Comparison of ENCODE assay signal across 18 cellular contexts in genomic region chr5:173941758-173942401, GRCh38. TPM values are rescaled to one million over a fixed set of nuclear protein-coding genes. Genes with fewer than 3 reads are reported as not detected.
DNase-seq lines count a peak whose midpoint lies in the region; ATAC-seq, FAIRE-seq and TF ChIP-seq lines count a peak whose summit lies in the region.
"Had no signal": no experiment of that assay in that cellular context is flagged by ENCODE, and none has a peak within 500 bp of the region (broad histone marks: within the 10 kb centered on the region; RNA-seq: fewer than 3 reads in every experiment).

No MANE protein-coding gene starts in this region.

- intact Hi-C loops in K562 (cut with micrococcal nuclease): no loop called here
- intact Hi-C loops in esophagus muscularis mucosa (cut with DNase I): no loop called here

- no peak overlapping the region for H3K9ac ChIP-seq in K562 (ENCODE audit: insufficient read depth in 1 of 2, low read depth in 2 of 2, low read length in 2 of 2)
- H3K9ac ChIP-seq in skeletal muscle tissue (ENCODE audit: low read depth in 1 of 3, low read length in 3 of 3): peak overlapping the region in 1 of 3 donors; percentile 16
- no peak overlapping the region for H3K9ac ChIP-seq in SK-N-SH

- WGBS in K562 (ENCODE audit: insufficient coverage, low coverage, missing lambda C conversion rate): 80% methylated on average over 7 of the region's 9 CpGs
- whole genome bisulfite sequencing in esophagus muscularis mucosa: 90% methylated on average over 9 of the region's 9 CpGs
- 86 to 87% methylated on average over 9 of the region's 9 CpGs for WGBS in tibial nerve, 2 donors
- WGBS in SK-N-SH (ENCODE audit: low lambda C conversion rate): 84% methylated on average over 9 of the region's 9 CpGs

- TF ChIP-seq RAD21 in K562 (CRISPR knock-in tag; conservative IDR thresholded peaks at IDR 0.05 in 1 of 2, IDR thresholded peaks at IDR 0.05 in 1 of 2) (no peak), SK-N-SH (IDR thresholded peaks at IDR 0.05; ENCODE audit: low read length) (no peak)

- POLR2A ChIA-PET in HEK293 (lab: Yijun Ruan, JAX): no interaction called here
- POLR2A ChIA-PET in K562 (lab: Yijun Ruan, JAX): interaction anchor here (0.7 to 1.3 kb wide), 3 partner anchors 21 to 297 kb away, joined by 3 to 4 read pairs (median 3); no protein-coding TSS in a partner anchor
- POLR2A ChIA-PET in SK-N-SH (lab: Yijun Ruan, JAX): no interaction called here

- BruUV-seq in K562 (replicated peaks; lab: Mats Ljungman, UMichigan): no TSS peak

- peaks cover 0 to 21% of the 10 kb centered on the region in 2 experiments; a peak in 1 of 3 replicates for H3K36me3 ChIP-seq in HEK293 (ENCODE audit: control insufficient read depth in 2 of 2, insufficient read depth in 1 of 2, low read length in 2 of 2)
- peaks cover 30% of the 10 kb centered on the region for H3K36me3 ChIP-seq in K562 (ENCODE audit: control insufficient read depth, insufficient read depth, low read length)
- H3K36me3 ChIP-seq in skeletal muscle tissue (ENCODE audit: control insufficient read depth in 3 of 3, insufficient read depth in 3 of 3, low read length in 3 of 3): peaks cover 11 to 21% (median 17%) of the 10 kb centered on the region in 3 donors
- peaks cover 11 to 25% (median 22%) of the 10 kb centered on the region in 4 donors for H3K36me3 ChIP-seq in esophagus muscularis mucosa
- H3K36me3 ChIP-seq in tibial nerve: peaks cover 0 to 23% (median 14%) of the 10 kb centered on the region in 3 donors
- peaks cover 12 to 23% of the 10 kb centered on the region in 2 experiments for H3K36me3 ChIP-seq in SK-N-SH (replicated peaks in 1 of 2; ENCODE audit: control insufficient read depth in 1 of 2, insufficient read depth in 2 of 2, low read length in 1 of 2)

- no peaks in the 10 kb centered on the region for H3F3A ChIP-seq in SK-N-SH (replicated peaks; ENCODE audit: insufficient read depth)

- H3K9me2 ChIP-seq in SK-N-SH: no peaks in the 10 kb centered on the region

- H3K9me1 ChIP-seq in K562 (ENCODE audit: control insufficient read depth, insufficient read depth, low read length): no peaks in the 10 kb centered on the region

- CTCF ChIA-PET in HEK293 (lab: Yijun Ruan, JAX): interaction anchor here (0.6 to 4.1 kb wide), 6 partner anchors 17 to 385 kb away, joined by 3 to 22 read pairs (median 4); no protein-coding TSS in a partner anchor
- CTCF ChIA-PET in K562 (lab: Yijun Ruan, JAX; ENCODE audit: low intra/inter-chr PET ratio): no interaction called here
- CTCF ChIA-PET in SK-N-SH (lab: Yijun Ruan, JAX): interaction anchor here (1.5 to 2.7 kb wide), 3 partner anchors 9 to 21 kb away, joined by 4 to 13 read pairs (median 9); no protein-coding TSS in a partner anchor

- H2AFZ ChIP-seq in K562 (ENCODE audit: low read depth, low read length) (no peak overlapping the region), SK-N-SH (ENCODE audit: low read depth) (no peak overlapping the region)

- no peak for TF ChIP-seq CTCF in HEK293 (tag by site-specific recombination; IDR thresholded peaks at IDR 0.05)
- TF ChIP-seq CTCF in K562 (IDR thresholded peaks at IDR 0.05 in 2 of 3, conservative IDR thresholded peaks at IDR 0.05 in 1 of 3; ENCODE audit: insufficient read depth in 2 of 3, low read depth in 1 of 3, low read length in 3 of 3): no peak
- TF ChIP-seq CTCF in esophagus muscularis mucosa (IDR thresholded peaks at IDR 0.05): no peak
- TF ChIP-seq CTCF in tibial nerve (IDR thresholded peaks at IDR 0.05): no peak
- no peak for TF ChIP-seq CTCF in SK-N-SH (IDR thresholded peaks at IDR 0.05)

- ATAC-seq in K562 (peak; percentile 38), HG03108 (IDR thresholded peaks at IDR 0.05; ENCODE audit: unreplicated experiment) (no peak)
- ATAC-seq: activated T-cell treated with anti-CD3 and anti-CD28 coated beads, Interleukin-2, amount 50 U/mL, for 4 hours; sciatic nerve had no signal

- in situ Hi-C loops in K562 (cut with MboI): no loop called here

- H3K27me3 ChIP-seq in K562 (ENCODE audit: control insufficient read depth in 2 of 2, insufficient read depth in 2 of 2, low read length in 2 of 2) (no peaks in the 10 kb centered on the region), skeletal muscle tissue (ENCODE audit: control insufficient read depth in 3 of 3, insufficient read depth in 3 of 3, low read length in 3 of 3) (no peaks in the 10 kb centered on the region), esophagus muscularis mucosa (no peaks in the 10 kb centered on the region), tibial nerve (no peaks in the 10 kb centered on the region), SK-N-SH (ENCODE audit: insufficient read depth) (no peaks in the 10 kb centered on the region)

- no peak for TF ChIP-seq POLR2A in K562 (conservative IDR thresholded peaks at IDR 0.05)
- no peak for TF ChIP-seq POLR2A in esophagus muscularis mucosa (IDR thresholded peaks at IDR 0.05; ENCODE audit: low read depth)
- TF ChIP-seq POLR2A in tibial nerve (IDR thresholded peaks at IDR 0.05): no peak

- no peaks in the 10 kb centered on the region for H4K20me1 ChIP-seq in K562 (replicated peaks; ENCODE audit: control insufficient read depth, insufficient read depth, low read length)
- no peaks in the 10 kb centered on the region for H4K20me1 ChIP-seq in SK-N-SH (ENCODE audit: insufficient read depth)

- H3K4me2 ChIP-seq in K562 (ENCODE audit: insufficient read depth, low read length) (no peak overlapping the region), SK-N-SH (no peak overlapping the region)

- peaks cover 21% of the 10 kb centered on the region; the same call in 1 of the 2 replicates for H3K4me1 ChIP-seq in HEK293 (ENCODE audit: control insufficient read depth, insufficient read depth, low read length)
- H3K4me1 ChIP-seq in K562 (replicated peaks in 1 of 2; ENCODE audit: control insufficient read depth in 2 of 2, insufficient read depth in 2 of 2, low read length in 2 of 2): no peaks in the 10 kb centered on the region
- H3K4me1 ChIP-seq in skeletal muscle tissue (ENCODE audit: control insufficient read depth in 3 of 3, insufficient read depth in 3 of 3, low read length in 3 of 3): peaks cover 13 to 19% (median 18%) of the 10 kb centered on the region in 3 donors
- peaks cover 24 to 38% (median 34%) of the 10 kb centered on the region in 4 donors for H3K4me1 ChIP-seq in esophagus muscularis mucosa
- H3K4me1 ChIP-seq in tibial nerve: peaks cover 0 to 16% (median 0%) of the 10 kb centered on the region in 4 donors
- H3K4me1 ChIP-seq in SK-N-SH (ENCODE audit: control insufficient read depth in 1 of 2, insufficient read depth in 2 of 2, low read depth in 1 of 2, low read length in 1 of 2): no peaks in the 10 kb centered on the region

- no peak for TF ChIP-seq EP300 in K562 (IDR thresholded peaks at IDR 0.05; ENCODE audit: low read length)
- TF ChIP-seq EP300 in esophagus muscularis mucosa (IDR thresholded peaks at IDR 0.05): no peak
- no peak for TF ChIP-seq EP300 in tibial nerve (IDR thresholded peaks at IDR 0.05)
- TF ChIP-seq EP300 in SK-N-SH (IDR thresholded peaks at IDR 0.05; ENCODE audit: borderline replicate concordance in 1 of 2, low read depth in 1 of 2, low read length in 1 of 2): no peak

- no peaks in the 10 kb centered on the region for H3K9me3 ChIP-seq in HEK293 (ENCODE audit: control insufficient read depth, insufficient read depth, low read depth, low read length)
- H3K9me3 ChIP-seq in K562 (replicated peaks; ENCODE audit: control insufficient read depth, insufficient read depth, low read depth, low read length): no peaks in the 10 kb centered on the region
- no peaks in the 10 kb centered on the region for H3K9me3 ChIP-seq in skeletal muscle tissue (ENCODE audit: control insufficient read depth in 3 of 3, low read length in 3 of 3)
- H3K9me3 ChIP-seq in esophagus muscularis mucosa: no peaks in the 10 kb centered on the region
- no peaks in the 10 kb centered on the region for H3K9me3 ChIP-seq in tibial nerve
- no peaks in the 10 kb centered on the region for H3K9me3 ChIP-seq in SK-N-SH

- H3K4me3 ChIP-seq in HEK293 (ENCODE audit: low read depth, low read length) (no peak overlapping the region), K562 (no peak overlapping the region), skeletal muscle tissue (ENCODE audit: low read length in 3 of 3) (no peak overlapping the region), esophagus muscularis mucosa (no peak overlapping the region), tibial nerve (no peak overlapping the region), SK-N-SH (ENCODE audit: low read depth in 2 of 2, low read length in 1 of 2) (no peak overlapping the region)

- H3K27ac ChIP-seq in HEK293 (ENCODE audit: extremely low read depth, low read depth, low read length): no peak overlapping the region
- H3K27ac ChIP-seq in K562 (ENCODE audit: extremely low read depth, low read depth, low read length): no peak overlapping the region
- peak overlapping the region; percentile 59 for H3K27ac ChIP-seq in skeletal muscle tissue (ENCODE audit: low read depth, low read length)
- H3K27ac ChIP-seq in esophagus muscularis mucosa (replicated peaks in 1 of 4): no peak overlapping the region
- peak overlapping the region in 1 of 4 donors; percentile 10 for H3K27ac ChIP-seq in tibial nerve
- no peak overlapping the region for H3K27ac ChIP-seq in SK-N-SH (ENCODE audit: low read depth in 2 of 2, low read length in 1 of 2)

- no peak for FAIRE-seq in K562 (lab: Jason Lieb, UNC)

- H3K79me2 ChIP-seq in K562 (ENCODE audit: control insufficient read depth, insufficient read depth, low read length): no peaks in the 10 kb centered on the region
- H3K79me2 ChIP-seq in SK-N-SH (ENCODE audit: insufficient read depth): peaks cover 8% of the 10 kb centered on the region

- DNase-seq in K562 (ENCODE audit: extremely low read depth in 1 of 4, low spot score in 3 of 4) (no peak), kidney glomerular epithelial cell (lab: John Stamatoyannopoulos, UW) (peak; percentile 6), esophagus muscularis mucosa (ENCODE audit: extremely low spot score) (no peak), tibial nerve (ENCODE audit: low spot score in 2 of 2) (no peak), SK-N-SH (no peak)
- DNase-seq: activated CD4-positive, alpha-beta T cell treated with anti-CD3 and anti-CD28 coated beads for 48 hours; activated T-cell treated with anti-CD3 and anti-CD28 coated beads, Interleukin-2, amount 50 U/mL, for 4 hours; CD8-positive, alpha-beta memory T cell; effector CD8-positive, alpha-beta T cell; NCI-H2171 treated with DMSO at 0.1 percent for 48 hours; T-helper 1 cell had no signal

RNA-seq across cellular contexts. Expression of gene C5orf47, which starts 47.1 kb away (rescaled TPM):
- total RNA-seq in K562 (2011; cell fraction: chromatin; rRNA removed; ENCODE audit: low replicate concordance): not detected in 2 replicates
- total RNA-seq in K562 (2011; cell fraction: nucleolus; rRNA removed): not detected in 2 replicates
- total RNA-seq in K562 (2011; cell fraction: nucleoplasm; rRNA removed): 0.23 TPM in 1 of 2 replicates, not detected in the other
- total RNA-seq in K562 (2014; rRNA removed) (not detected in 2 replicates), K562 (2014; rRNA removed; fragmentation: Illumina TruSeq; extraction: Trizol) (not detected in 2 replicates), K562 (2015; rRNA removed; fragmentation: Illumina TruSeq; extraction: Trizol) (not detected in 2 replicates), K562 (2021) (not detected in 2 replicates), skeletal muscle tissue (not detected), esophagus muscularis mucosa (not detected), tibial nerve (not detected)
- polyA plus RNA-seq in K562 (2011; rRNA removed) (not detected in 2 replicates), K562 (2014; fragmentation: Illumina TruSeq; extraction: Trizol) (not detected in 2 replicates), K562 (2014; fragmentation: Nextera tagmentation; extraction: Ambion mirVana) (under 1 TPM in 1 of 2 experiments, not detected in 1; 0.08 TPM), K562 (2014; rRNA removed) (not detected in 2 replicates), SK-N-SH (2012; rRNA removed) (not detected in 2 replicates)
- polyA plus RNA-seq in K562 (2011; cell fraction: cytosol; rRNA removed): not detected in 2 replicates
- not detected in 2 replicates for polyA plus RNA-seq in K562 (2011; cell fraction: nucleus; rRNA removed)
- polyA plus RNA-seq in K562 (2012): 0.06 TPM in 1 of 2 replicates, not detected in the other
- not detected in 2 replicates for polyA minus RNA-seq in K562 (2011; rRNA and poly(A)+ RNA removed)
- not detected in 2 replicates for polyA minus RNA-seq in K562 (2011; cell fraction: cytosol; rRNA and poly(A)+ RNA removed)
- not detected in 2 replicates for polyA minus RNA-seq in K562 (2011; cell fraction: nucleus; rRNA and poly(A)+ RNA removed)
- not detected in 2 replicates for polyA plus RNA-seq in SK-N-SH (2012; cell fraction: cytosol; rRNA removed)
- not detected in 2 replicates for polyA plus RNA-seq in SK-N-SH (2012; cell fraction: nucleus; rRNA removed)
- total RNA-seq: activated T-cell treated with anti-CD3 and anti-CD28 coated beads, Interleukin-2, amount 50 U/mL, for 4 hours; CD8-positive, alpha-beta memory T cell; glomerular endothelial cell; mononuclear cell; sciatic nerve; subcutaneous adipose tissue had no signal
- polyA plus RNA-seq: CD8-positive, alpha-beta memory T cell had no signal

RNA-seq across cellular contexts. Expression of gene CPEB4, which starts 53.7 kb away (rescaled TPM):
- total RNA-seq in K562 (2011; cell fraction: chromatin; rRNA removed; ENCODE audit: low replicate concordance): 49.3 and 127 TPM in 2 replicates
- 32.2 and 37.4 TPM in 2 replicates for total RNA-seq in K562 (2011; cell fraction: nucleolus; rRNA removed)
- 56.7 and 64.2 TPM in 2 replicates for total RNA-seq in K562 (2011; cell fraction: nucleoplasm; rRNA removed)
- total RNA-seq in K562 (2014; rRNA removed) (9.5 and 10.2 TPM in 2 replicates), K562 (2014; rRNA removed; fragmentation: Illumina TruSeq; extraction: Trizol) (20.6 and 21.8 TPM in 2 replicates), K562 (2015; rRNA removed; fragmentation: Illumina TruSeq; extraction: Trizol) (12.0 and 12.4 TPM in 2 replicates), K562 (2021) (17.7 and 19.7 TPM in 2 replicates), skeletal muscle tissue (32.4 TPM), esophagus muscularis mucosa (10 to 100 TPM; 44.9 to 96.4 (median 54.4) TPM), tibial nerve (10 to 100 TPM; 20.1 to 26.6 (median 24.2) TPM)
- polyA plus RNA-seq in K562 (2011; rRNA removed) (17.6 and 21.3 TPM in 2 replicates), K562 (2014; fragmentation: Illumina TruSeq; extraction: Trizol) (9.3 and 13.2 TPM in 2 replicates), K562 (2014; fragmentation: Nextera tagmentation; extraction: Ambion mirVana) (10 to 100 TPM in 1 of 2 experiments, 1 to 10 TPM in 1; 7.4 to 10.2 TPM), K562 (2014; rRNA removed) (11.0 and 12.2 TPM in 2 replicates), SK-N-SH (2012; rRNA removed) (6.8 and 9.4 TPM in 2 replicates)
- polyA plus RNA-seq in K562 (2011; cell fraction: cytosol; rRNA removed): 9.8 and 13.5 TPM in 2 replicates
- 33.8 and 38.5 TPM in 2 replicates for polyA plus RNA-seq in K562 (2011; cell fraction: nucleus; rRNA removed)
- polyA plus RNA-seq in K562 (2012): 11.6 and 13.2 TPM in 2 replicates
- polyA minus RNA-seq in K562 (2011; rRNA and poly(A)+ RNA removed): 49.0 and 67.5 TPM in 2 replicates
- 12.2 and 17.7 TPM in 2 replicates for polyA minus RNA-seq in K562 (2011; cell fraction: cytosol; rRNA and poly(A)+ RNA removed)
- 45.2 and 47.7 TPM in 2 replicates for polyA minus RNA-seq in K562 (2011; cell fraction: nucleus; rRNA and poly(A)+ RNA removed)
- polyA plus RNA-seq in SK-N-SH (2012; cell fraction: cytosol; rRNA removed): 6.7 and 7.2 TPM in 2 replicates
- polyA plus RNA-seq in SK-N-SH (2012; cell fraction: nucleus; rRNA removed): 6.8 and 11.4 TPM in 2 replicates
